10 cellular contexts compared by ENCODE assay signal in the genomic region with DNA sequence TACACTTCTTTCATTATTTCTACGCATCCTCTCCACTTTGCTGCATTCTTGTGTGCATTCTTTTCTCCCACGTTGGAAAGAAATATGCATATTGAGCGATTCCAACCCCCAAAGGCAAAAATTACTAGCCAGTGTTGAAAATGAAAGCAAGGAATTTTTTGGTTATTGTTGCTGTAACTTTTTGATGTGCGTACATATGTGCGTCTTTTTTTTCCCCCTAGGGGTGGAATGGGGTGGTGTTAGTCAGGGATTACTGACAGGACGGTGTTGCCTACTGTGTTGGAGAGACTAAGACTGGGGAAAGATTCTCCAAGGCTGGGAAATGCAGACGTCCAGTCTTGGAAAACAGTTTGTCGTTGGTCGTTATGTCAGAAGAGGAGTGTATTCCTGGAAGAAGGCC. TPM values are rescaled to one million over a fixed set of nuclear protein-coding genes. Genes with fewer than 3 reads are reported as not detected.
DNase-seq lines count a peak whose midpoint lies in the region; ATAC-seq lines count a peak whose summit lies in the region.
"Had no signal": no experiment of that assay in that cellular context is flagged by ENCODE, and none has a peak within 500 bp of the region (broad histone marks: within the 10 kb centered on the region; RNA-seq: fewer than 3 reads in every experiment).

No MANE protein-coding gene starts in this region.

- H2BK15ac ChIP-seq in mesendoderm (replicated peaks; ENCODE audit: low read depth) = no peak overlapping the region

- no CpG with 5 or more reads among the region's 9 CpGs for WGBS in mesendoderm (ENCODE audit: extremely low coverage, insufficient coverage, low lambda C conversion rate)

- H3K36me3 ChIP-seq in mesendoderm (ENCODE audit: control insufficient read depth, insufficient read depth, low read length) = no peaks in the 10 kb centered on the region
- no peaks in the 10 kb centered on the region for H3K36me3 ChIP-seq in naive thymus-derived CD4-positive, alpha-beta T cell (ENCODE audit: control insufficient read depth in 2 of 3, insufficient read depth in 3 of 3, low read length in 3 of 3)

- no peak overlapping the region for H3K4me3 ChIP-seq in mesendoderm (ENCODE audit: low read length)
- no peak overlapping the region for H3K4me3 ChIP-seq in naive thymus-derived CD4-positive, alpha-beta T cell (ENCODE audit: low read length)

- no peaks in the 10 kb centered on the region for H3K79me2 ChIP-seq in mesendoderm (ENCODE audit: control insufficient read depth, insufficient read depth, low read length)

- intact Hi-C loops in naive thymus-derived CD4-positive, alpha-beta T cell (cut with micrococcal nuclease) = no loop called here

- no peak overlapping the region for H4K8ac ChIP-seq in mesendoderm (ENCODE audit: low read depth, low read length)

- DNase-seq in 8988T (peak; percentile 27), HS-5 (ENCODE audit: low read depth) (peak; percentile 38), dermis blood vessel endothelial cell (peak; percentile 19), mesendoderm (peak; percentile 4), NCI-H187 treated with DMSO at 0.1 percent for 48 hours (lab: John Stamatoyannopoulos, UW) (no peak), DMS79 treated with DMSO at 0.1 percent for 48 hours (lab: John Stamatoyannopoulos, UW) (no peak)
- DNase-seq in stimulated activated CD8-positive, alpha-beta memory T cell treated with anti-CD3 and anti-CD28 coated beads, Interleukin-4, amount 100 ng/mL, for 48 hours = no peak
- no peak for DNase-seq in naive thymus-derived CD4-positive, alpha-beta T cell
- DNase-seq: CD8-positive, alpha-beta memory T cell had no signal

- no peak for ATAC-seq in naive thymus-derived CD4-positive, alpha-beta T cell

- no peaks in the 10 kb centered on the region for H3K9me3 ChIP-seq in naive thymus-derived CD4-positive, alpha-beta T cell (ENCODE audit: control insufficient read depth in 2 of 3, low read length in 3 of 3)

- CTCF ChIA-PET in naive thymus-derived CD4-positive, alpha-beta T cell (lab: Charles Lee) = no interaction called here

- H3K36me3 Mint-ChIP-seq in naive thymus-derived CD4-positive, alpha-beta T cell = peaks cover 0 to 4% (median 0%) of the 10 kb centered on the region in 5 donors
- H3K36me3 Mint-ChIP-seq: CD8-positive, alpha-beta memory T cell; IgD-negative memory B cell had no signal

- H3K9ac ChIP-seq in mesendoderm (ENCODE audit: low read length) = no peak overlapping the region

- H2BK120ac ChIP-seq in mesendoderm (ENCODE audit: low read depth, low read length) = no peak overlapping the region

- H3K56ac ChIP-seq in mesendoderm (ENCODE audit: low read length) = no peak overlapping the region

- no peaks in the 10 kb centered on the region for H3K27me3 ChIP-seq in mesendoderm (ENCODE audit: insufficient read depth, low read length, poor library complexity)
- H3K27me3 ChIP-seq in naive thymus-derived CD4-positive, alpha-beta T cell (ENCODE audit: control insufficient read depth in 2 of 2, insufficient read depth in 2 of 2, low read length in 2 of 2) = no peaks in the 10 kb centered on the region

- H3K4me1 ChIP-seq in mesendoderm (ENCODE audit: control insufficient read depth, low read depth, low read length) = no peaks in the 10 kb centered on the region
- peaks cover 0 to 1% of the 10 kb centered on the region in 2 donors for H3K4me1 ChIP-seq in naive thymus-derived CD4-positive, alpha-beta T cell (ENCODE audit: control insufficient read depth in 2 of 2, insufficient read depth in 2 of 2, low read length in 2 of 2)

- H3K18ac ChIP-seq in mesendoderm (ENCODE audit: low read length) = no peak overlapping the region

- no peak overlapping the region for H3K4me3 Mint-ChIP-seq in naive thymus-derived CD4-positive, alpha-beta T cell
- H3K4me3 Mint-ChIP-seq: IgD-negative memory B cell had no signal

- H3K27ac ChIP-seq in mesendoderm (ENCODE audit: low read depth, low read length) = no peak overlapping the region
- no peak overlapping the region for H3K27ac ChIP-seq in naive thymus-derived CD4-positive, alpha-beta T cell (ENCODE audit: low read depth, low read length)

- H3K27me3 Mint-ChIP-seq in naive thymus-derived CD4-positive, alpha-beta T cell = peaks cover 0 to 20% (median 5%) of the 10 kb centered on the region in 5 donors
- H3K27me3 Mint-ChIP-seq: IgD-negative memory B cell had no signal

- no peak overlapping the region for H4K5ac ChIP-seq in mesendoderm (ENCODE audit: low read length)

- H3K23ac ChIP-seq in mesendoderm (ENCODE audit: low read length) = no peak overlapping the region

- no peak overlapping the region for H2BK5ac ChIP-seq in mesendoderm (ENCODE audit: low read length)

- POLR2A ChIA-PET in naive thymus-derived CD4-positive, alpha-beta T cell (lab: Charles Lee) = no interaction called here

- no peaks in the 10 kb centered on the region for H3K79me1 ChIP-seq in mesendoderm (ENCODE audit: low read length)

- H2AK5ac ChIP-seq in mesendoderm (ENCODE audit: low read length) = no peak overlapping the region

- H3K4me2 ChIP-seq in mesendoderm (ENCODE audit: low read length) = no peak overlapping the region

- peaks cover 1 to 37% (median 11%) of the 10 kb centered on the region in 7 donors for H3K4me1 Mint-ChIP-seq in naive thymus-derived CD4-positive, alpha-beta T cell

- H3K4ac ChIP-seq in mesendoderm (ENCODE audit: low read depth, low read length) = no peak overlapping the region

- no peak overlapping the region for H3K27ac Mint-ChIP-seq in naive thymus-derived CD4-positive, alpha-beta T cell

- H3K9me3 Mint-ChIP-seq in naive thymus-derived CD4-positive, alpha-beta T cell = no peaks in the 10 kb centered on the region
- H3K9me3 Mint-ChIP-seq: CD8-positive, alpha-beta memory T cell; IgD-negative memory B cell had no signal

RNA-seq across cellular contexts. Expression of gene ESR1, which starts 44.2 kb away (rescaled TPM):
- total RNA-seq in dermis blood vessel endothelial cell = not detected in 2 replicates
- under 0.01 TPM for polyA plus RNA-seq in mesendoderm (2013, experiment 1 of 2)
- polyA plus RNA-seq in mesendoderm (2013, experiment 2 of 2) = not detected
- total RNA-seq in naive thymus-derived CD4-positive, alpha-beta T cell = 1 to 10 TPM; 2.4 to 5.2 (median 4.3) TPM
- 1 to 10 TPM in 1 of 2 donors, under 1 TPM in 1; 0.59 to 1.5 TPM for polyA plus RNA-seq in naive thymus-derived CD4-positive, alpha-beta T cell

Comparison
In these comparisons a context has a peak if more than half of its experiments do, and no peak if none do; other contexts are left out.
1. DNase-seq: peak in 8988T (single experiment), HS-5 (single experiment), dermis blood vessel endothelial cell (single experiment) and mesendoderm (single experiment); none in NCI-H187 treated with DMSO at 0.1 percent for 48 hours (single experiment), stimulated activated CD8-positive, alpha-beta memory T cell treated with anti-CD3 and anti-CD28 coated beads, Interleukin-4, amount 100 ng/mL, for 48 hours (single experiment), naive thymus-derived CD4-positive, alpha-beta T cell (0 of 9) and DMS79 treated with DMSO at 0.1 percent for 48 hours (single experiment).